Comparison of ENCODE assay signal across 14 cellular contexts in the genomic region with DNA sequence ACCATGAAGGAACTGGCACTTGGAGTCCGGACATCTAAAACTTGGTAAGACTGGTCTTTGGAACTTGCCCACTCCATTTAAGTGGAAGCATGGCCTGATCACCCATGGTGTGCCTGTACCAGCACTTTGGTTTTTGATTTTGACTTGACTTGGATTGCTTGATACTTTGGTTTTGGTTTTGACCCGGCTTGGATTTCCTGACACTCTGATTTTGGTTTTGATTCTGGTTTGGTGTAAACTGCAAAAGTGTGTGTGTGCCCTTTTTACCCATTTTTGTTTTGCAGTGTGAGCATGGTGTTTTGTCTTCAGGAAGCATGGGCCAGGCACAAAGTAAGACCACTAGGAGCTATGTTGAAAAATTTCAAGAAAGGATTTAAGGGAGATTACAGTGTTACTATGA. TPM values are rescaled to one million over a fixed set of nuclear protein-coding genes. Genes with fewer than 3 reads are reported as not detected.
A peak's percentile ranks its signal among the peaks of the same experiment; 100 is the strongest.
DNase-seq lines count a peak whose midpoint lies in the region; ATAC-seq and TF ChIP-seq lines count a peak whose summit lies in the region.
"Not testable (repeated sequence)": the region's sequence is repeated elsewhere in the genome, so short reads cannot be mapped to it uniquely, and the experiment has no call there.
"Had no signal": no experiment of that assay in that cellular context is flagged by ENCODE, and none has a peak within 500 bp of the region (broad histone marks: within the 10 kb centered on the region; RNA-seq: fewer than 3 reads in every experiment).

No MANE protein-coding gene starts in this region.

- H3K27me3 ChIP-seq in DND-41 (ENCODE audit: insufficient read depth, low read length, poor library complexity); layer of hippocampus (ENCODE audit: control insufficient read depth, insufficient read depth, low read length); skeletal muscle tissue (ENCODE audit: control insufficient read depth in 3 of 3, insufficient read depth in 3 of 3, low read length in 3 of 3); thymus (ENCODE audit: control insufficient read depth, insufficient read depth): not testable (repeated sequence)

- H3K4me1 ChIP-seq in DND-41 (ENCODE audit: insufficient read depth, low read length) = peaks cover 26% of the 10 kb centered on the region
- not testable (repeated sequence) for H3K4me1 ChIP-seq in skeletal muscle tissue (ENCODE audit: control insufficient read depth in 3 of 3, insufficient read depth in 3 of 3, low read length in 3 of 3); thymus (ENCODE audit: control insufficient read depth, insufficient read depth, low read length)

- CTCF ChIA-PET in activated B cell treated with CpG ODN at 0.5 μM for 24 hours (lab: Charles Lee) = not testable (repeated sequence)

- intact Hi-C loops in activated B cell treated with CpG ODN at 0.5 μM for 24 hours (cut with micrococcal nuclease) = loop anchor here (10.0 kb wide), 2 partner anchors 361 to 431 kb away; partner anchors contain the start of gene STX3

- not testable (repeated sequence) for H3K4me3 ChIP-seq in DND-41 (ENCODE audit: low read depth in 1 of 2, low read length in 2 of 2); skeletal muscle tissue (ENCODE audit: low read length in 3 of 3); thymus (ENCODE audit: low read length)

- H2AFZ ChIP-seq in DND-41 (ENCODE audit: low read depth, low read length) = not testable (repeated sequence)

- not testable (repeated sequence) for H4K20me1 ChIP-seq in DND-41 (ENCODE audit: insufficient read depth, low read length)

- ATAC-seq in DND-41 (ENCODE audit: insufficient read depth, low read depth); activated B cell treated with CpG ODN at 0.5 μM for 24 hours (ENCODE audit: low read depth): not testable (repeated sequence)

- not testable (repeated sequence) for H3K9me3 Mint-ChIP-seq in activated B cell treated with CpG ODN at 0.5 μM for 24 hours

- WGBS in thymus = 86% methylated on average over 2 of the region's 2 CpGs

- H3K79me2 ChIP-seq in DND-41 (ENCODE audit: insufficient read depth, low read length) = not testable (repeated sequence)

- peaks cover 54% of the 10 kb centered on the region for H3K4me1 Mint-ChIP-seq in activated B cell treated with CpG ODN at 0.5 μM for 24 hours

- peak overlapping the region; percentile 24 for H3K4me3 Mint-ChIP-seq in activated B cell treated with CpG ODN at 0.5 μM for 24 hours

- DNase-seq in DND-41, activated B cell treated with CpG ODN at 0.5 μM for 24 hours: not testable (repeated sequence)

- POLR2A ChIA-PET in activated B cell treated with CpG ODN at 0.5 μM for 24 hours (lab: Charles Lee) = not testable (repeated sequence)

- H3K27me3 Mint-ChIP-seq in activated B cell treated with CpG ODN at 0.5 μM for 24 hours = not testable (repeated sequence)

- not testable (repeated sequence) for TF ChIP-seq CTCF in DND-41 (IDR thresholded peaks at IDR 0.05; ENCODE audit: borderline replicate concordance, extremely low read depth, low read length, poor library complexity, severe bottlenecking); activated B cell treated with CpG ODN at 0.5 μM for 24 hours (IDR thresholded peaks at IDR 0.05)

- not testable (repeated sequence) for H3K9ac ChIP-seq in DND-41 (ENCODE audit: low read depth, low read length); skeletal muscle tissue (ENCODE audit: low read depth in 1 of 3, low read length in 3 of 3)

- not testable (repeated sequence) for H3K36me3 Mint-ChIP-seq in activated B cell treated with CpG ODN at 0.5 μM for 24 hours (ENCODE audit: low read depth)

- H3K4me2 ChIP-seq in DND-41 (ENCODE audit: insufficient read depth, low read length) = not testable (repeated sequence)

- H3K36me3 ChIP-seq in DND-41 (ENCODE audit: insufficient read depth, low read length); skeletal muscle tissue (ENCODE audit: control insufficient read depth in 3 of 3, insufficient read depth in 3 of 3, low read length in 3 of 3); thymus (ENCODE audit: control insufficient read depth, insufficient read depth): not testable (repeated sequence)

- not testable (repeated sequence) for H3K27ac Mint-ChIP-seq in activated B cell treated with CpG ODN at 0.5 μM for 24 hours

- not testable (repeated sequence) for H3K9me3 ChIP-seq in DND-41 (ENCODE audit: insufficient read depth, low read length, severe bottlenecking); skeletal muscle tissue (ENCODE audit: control insufficient read depth in 3 of 3, low read length in 3 of 3); thymus (ENCODE audit: control insufficient read depth)

- 0 out of 2 replicates have a peak overlapping the region, but pooled peaks have one; percentile 26 for H3K27ac ChIP-seq in DND-41 (ENCODE audit: low read length)
- peak overlapping the region; percentile 29 for H3K27ac ChIP-seq in cingulate gyrus (ENCODE audit: low read depth, low read length)
- H3K27ac ChIP-seq in layer of hippocampus (ENCODE audit: low read depth, low read length) = peak overlapping the region; percentile 12
- peak overlapping the region; percentile 54 for H3K27ac ChIP-seq in skeletal muscle tissue (ENCODE audit: low read depth, low read length)
- H3K27ac ChIP-seq in thymus (ENCODE audit: low read depth) = peak overlapping the region; percentile 18

RNA-seq across cellular contexts. Expression of gene MS4A6A, which starts 3.2 kb away (rescaled TPM):
- total RNA-seq in activated B cell treated with CpG ODN at 0.5 μM for 24 hours = 0.22 TPM in 1 of 2 replicates, not detected in the other
- 33.4 TPM for total RNA-seq in skeletal muscle tissue
- polyA plus RNA-seq in thymus = 174 TPM
- total RNA-seq: Calu3, G401, GM23338, H7 had no signal
- polyA plus RNA-seq: A549, AG04450, BJ, GM23338 had no signal

RNA-seq across cellular contexts. Expression of gene MS4A4E, which starts 56.8 kb away (rescaled TPM):
- total RNA-seq in activated B cell treated with CpG ODN at 0.5 μM for 24 hours = not detected in 2 replicates
- not detected for total RNA-seq in skeletal muscle tissue
- polyA plus RNA-seq in thymus = 1.9 TPM
- total RNA-seq: Calu3; CD4-positive, alpha-beta T cell; G401; GM23338; H7 had no signal
- polyA plus RNA-seq: A549, AG04450, BJ, GM23338 had no signal

Comparison
In these comparisons a context has a peak if more than half of its experiments do, and no peak if none do; other contexts are left out.
1. RNA of gene MS4A6A, which starts 3.2 kb away (total RNA-seq): 33.4 TPM in skeletal muscle tissue (single experiment); 0.22 TPM in activated B cell treated with CpG ODN at 0.5 μM for 24 hours; every median in the first group is over 10 times any median in the second.
2. Peak in every context shown above with its lines, with median percentiles within 50 percentile points of each other: H3K27ac ChIP-seq.